ENCODE assay signal across 11 cellular contexts in the genomic region with DNA sequence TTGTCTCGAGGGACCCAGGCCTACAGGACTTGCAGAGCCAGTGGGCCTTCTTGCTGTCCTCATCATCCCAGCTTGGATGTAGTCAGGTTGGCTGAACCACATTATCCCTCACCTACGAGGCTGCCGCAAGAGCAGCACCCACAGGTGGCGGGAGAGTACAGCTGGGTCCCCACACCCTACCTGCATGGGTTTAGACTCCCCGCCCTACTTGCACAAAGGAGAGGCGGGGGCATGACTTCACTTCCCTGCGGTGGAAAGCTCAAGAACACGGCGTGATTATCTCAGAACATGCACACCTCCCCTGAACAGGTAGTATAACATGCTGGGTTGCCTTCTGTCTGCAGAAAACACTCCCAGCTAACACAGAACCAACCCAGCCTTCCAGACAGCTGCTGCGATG. TPM values are rescaled to one million over a fixed set of nuclear protein-coding genes. Genes with fewer than 3 reads are reported as not detected.
DNase-seq lines count a peak whose midpoint lies in the region; ATAC-seq, FAIRE-seq and TF ChIP-seq lines count a peak whose summit lies in the region.
"Had no signal": no experiment of that assay in that cellular context is flagged by ENCODE, and none has a peak within 500 bp of the region (broad histone marks: within the 10 kb centered on the region; RNA-seq: fewer than 3 reads in every experiment).

No MANE protein-coding gene starts in this region.

- TF ChIP-seq CTCF in K562 (IDR thresholded peaks at IDR 0.05 in 2 of 3, conservative IDR thresholded peaks at IDR 0.05 in 1 of 3; ENCODE audit: insufficient read depth in 2 of 3, low read depth in 1 of 3, low read length in 3 of 3) (no peak), stomach (IDR thresholded peaks at IDR 0.05) (peak in 2 of 7 experiments; percentile 10 to 64)

- intact Hi-C loops in K562 (cut with micrococcal nuclease) = no loop called here
- intact Hi-C loops in left colon (cut with DNase I, micrococcal nuclease) = no loop called here
- intact Hi-C loops in stomach (cut with DNase I; ENCODE audit: low total_unique reads) = no loop called here

- H3K36me3 ChIP-seq in K562 (ENCODE audit: control insufficient read depth, insufficient read depth, low read length) (peaks cover 34% of the 10 kb centered on the region; the same call in 2 of the 3 replicates), stomach (peaks cover 4 to 40% (median 28%) of the 10 kb centered on the region in 4 donors)

- peaks cover 3% of the 10 kb centered on the region for H3K9me1 ChIP-seq in K562 (ENCODE audit: control insufficient read depth, insufficient read depth, low read length)

- WGBS in K562 (ENCODE audit: insufficient coverage, low coverage, missing lambda C conversion rate) = 91% methylated on average over 10 of the region's 10 CpGs
- 22 to 71% (median 32%) methylated on average over 8 to 10 of the region's 10 CpGs for WGBS in stomach, 5 donors

- H3K79me2 ChIP-seq in K562 (ENCODE audit: control insufficient read depth, insufficient read depth, low read length) = peaks cover 88% of the 10 kb centered on the region

- no peak overlapping the region for H3K27ac ChIP-seq in K562 (ENCODE audit: extremely low read depth, low read depth, low read length)
- H3K27ac ChIP-seq in stomach = peak overlapping the region; percentile 14 to 27 (median 22)
- H3K27ac ChIP-seq: thyroid gland had no signal

- POLR2A ChIA-PET in K562 (lab: Yijun Ruan, JAX) = interaction anchor here (0.7 to 1.1 kb wide), 2 partner anchors 9 to 11 kb away, joined by 3 read pairs; no protein-coding TSS in a partner anchor

- TF ChIP-seq POLR2A in K562 (conservative IDR thresholded peaks at IDR 0.05) (no peak), stomach (IDR thresholded peaks at IDR 0.05) (no peak)

- TF ChIP-seq RAD21 in K562 (CRISPR knock-in tag; conservative IDR thresholded peaks at IDR 0.05 in 1 of 2, IDR thresholded peaks at IDR 0.05 in 1 of 2) = no peak

- no peak overlapping the region for H2AFZ ChIP-seq in K562 (ENCODE audit: low read depth, low read length)

- FAIRE-seq in K562 (lab: Jason Lieb, UNC) = no peak

- H3K4me2 ChIP-seq in K562 (ENCODE audit: insufficient read depth, low read length) = no peak overlapping the region

- H3K4me3 ChIP-seq in K562 = no peak overlapping the region
- H3K4me3 ChIP-seq in stomach = no peak overlapping the region
- H3K4me3 ChIP-seq: thyroid gland had no signal

- ATAC-seq in K562 (no peak), left colon (peak; percentile 81), GM19035 (IDR thresholded peaks at IDR 0.05; ENCODE audit: unreplicated experiment) (no peak)

- in situ Hi-C loops in K562 (cut with MboI) = no loop called here

- CTCF ChIA-PET in K562 (lab: Yijun Ruan, JAX; ENCODE audit: low intra/inter-chr PET ratio) = no interaction called here

- no peak for TF ChIP-seq EP300 in K562 (IDR thresholded peaks at IDR 0.05; ENCODE audit: low read length)
- no peak for TF ChIP-seq EP300 in stomach (IDR thresholded peaks at IDR 0.05)

- H3K27me3 ChIP-seq in K562 (ENCODE audit: control insufficient read depth in 2 of 2, insufficient read depth in 2 of 2, low read length in 2 of 2) = no peaks in the 10 kb centered on the region
- no peaks in the 10 kb centered on the region for H3K27me3 ChIP-seq in stomach
- H3K27me3 ChIP-seq: thyroid gland had no signal

- H3K4me1 ChIP-seq in K562 (replicated peaks in 1 of 2; ENCODE audit: control insufficient read depth in 2 of 2, insufficient read depth in 2 of 2, low read length in 2 of 2) (no peaks in the 10 kb centered on the region), stomach (peaks cover 34 to 73% (median 50%) of the 10 kb centered on the region in 4 donors)

- no peak overlapping the region for H3K9ac ChIP-seq in K562 (ENCODE audit: insufficient read depth in 1 of 2, low read depth in 2 of 2, low read length in 2 of 2)

- peak; percentile 17 for DNase-seq in activated effector memory CD4-positive, alpha-beta T cell treated with anti-CD3 and anti-CD28 coated beads, Interleukin-2, amount 50 U/mL, for 16 hours
- DNase-seq in activated effector memory CD4-positive, alpha-beta T cell treated with Interleukin-2 at 50 U/mL for 16 hours = no peak
- no peak for DNase-seq in K562 (ENCODE audit: extremely low read depth in 1 of 4, low spot score in 3 of 4)
- peak; percentile 40 to 58 for DNase-seq in left colon
- peak; percentile 64 for DNase-seq in stomach
- DNase-seq in NCI-H226 = no peak
- DNase-seq in stimulated activated CD4-positive, alpha-beta T cell treated with anti-CD3 and anti-CD28 coated beads, Interleukin-1b, Interleukin-23, amount 100 ng/mL, for 48 hours = no peak
- DNase-seq: activated T-cell treated with anti-CD3 and anti-CD28 coated beads, Interleukin-2, amount 50 U/mL, for 24 hours; NCI-H446; thyroid gland had no signal

- H3K9me3 ChIP-seq in K562 (replicated peaks; ENCODE audit: control insufficient read depth, insufficient read depth, low read depth, low read length) (no peaks in the 10 kb centered on the region), stomach (no peaks in the 10 kb centered on the region)
- H3K9me3 ChIP-seq: thyroid gland had no signal

- H4K20me1 ChIP-seq in K562 (replicated peaks; ENCODE audit: control insufficient read depth, insufficient read depth, low read length) = peaks cover 29% of the 10 kb centered on the region; the same call in 1 of the 2 replicates

- BruUV-seq in K562 (replicated peaks; lab: Mats Ljungman, UMichigan) = no TSS peak

TF ChIP-seq in K562, 482 proteins besides CTCF, POLR2A, EP300 and RAD21:
- TF ChIP-seq ZNF239 (CRISPR knock-in tag; IDR thresholded peaks at IDR 0.05) = no peak
- TF ChIP-seq RBBP5 (IDR thresholded peaks at IDR 0.05; ENCODE audit: borderline replicate concordance, insufficient read depth, low read length, poor library complexity, severe bottlenecking) = no peak
- TF ChIP-seq, protein P1, sequence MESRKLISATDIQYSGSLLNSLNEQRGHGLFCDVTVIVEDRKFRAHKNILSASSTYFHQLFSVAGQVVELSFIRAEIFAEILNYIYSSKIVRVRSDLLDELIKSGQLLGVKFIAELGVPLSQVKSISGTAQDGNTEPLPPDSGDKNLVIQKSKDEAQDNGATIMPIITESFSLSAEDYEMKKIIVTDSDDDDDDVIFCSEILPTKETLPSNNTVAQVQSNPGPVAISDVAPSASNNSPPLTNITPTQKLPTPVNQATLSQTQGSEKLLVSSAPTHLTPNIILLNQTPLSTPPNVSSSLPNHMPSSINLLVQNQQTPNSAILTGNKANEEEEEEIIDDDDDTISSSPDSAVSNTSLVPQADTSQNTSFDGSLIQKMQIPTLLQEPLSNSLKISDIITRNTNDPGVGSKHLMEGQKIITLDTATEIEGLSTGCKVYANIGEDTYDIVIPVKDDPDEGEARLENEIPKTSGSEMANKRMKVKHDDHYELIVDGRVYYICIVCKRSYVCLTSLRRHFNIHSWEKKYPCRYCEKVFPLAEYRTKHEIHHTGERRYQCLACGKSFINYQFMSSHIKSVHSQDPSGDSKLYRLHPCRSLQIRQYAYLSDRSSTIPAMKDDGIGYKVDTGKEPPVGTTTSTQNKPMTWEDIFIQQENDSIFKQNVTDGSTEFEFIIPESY (CRISPR knock-in tag; IDR thresholded peaks at IDR 0.05) = peak; percentile 86
- no peak for TF ChIP-seq MAFF (IDR thresholded peaks at IDR 0.05; ENCODE audit: low read length)

RNA-seq across cellular contexts. Expression of gene CTBP2, which starts 57.5 kb away (rescaled TPM):
- 15.3 and 51.2 TPM in 2 replicates for total RNA-seq in K562 (2011; cell fraction: chromatin; rRNA removed; ENCODE audit: low replicate concordance)
- total RNA-seq in K562 (2011; cell fraction: nucleolus; rRNA removed) = 15.2 and 21.3 TPM in 2 replicates
- 17.3 and 22.5 TPM in 2 replicates for total RNA-seq in K562 (2011; cell fraction: nucleoplasm; rRNA removed)
- 6.0 and 7.2 TPM in 2 replicates for total RNA-seq in K562 (2014; rRNA removed)
- total RNA-seq in K562 (2014; rRNA removed; fragmentation: Illumina TruSeq; extraction: Trizol) = 8.0 and 8.3 TPM in 2 replicates
- total RNA-seq in K562 (2015; rRNA removed; fragmentation: Illumina TruSeq; extraction: Trizol) = 6.9 and 7.2 TPM in 2 replicates
- 6.5 and 8.8 TPM in 2 replicates for total RNA-seq in K562 (2021)
- 1.3 and 1.8 TPM in 2 replicates for polyA plus RNA-seq in K562 (2011; rRNA removed)
- polyA plus RNA-seq in K562 (2011; cell fraction: cytosol; rRNA removed) = 0.41 and 1.2 TPM in 2 replicates
- polyA plus RNA-seq in K562 (2011; cell fraction: nucleus; rRNA removed) = 1.1 and 1.4 TPM in 2 replicates
- 2.5 and 2.7 TPM in 2 replicates for polyA plus RNA-seq in K562 (2012)
- 2.0 and 3.2 TPM in 2 replicates for polyA plus RNA-seq in K562 (2014; fragmentation: Illumina TruSeq; extraction: Trizol)
- polyA plus RNA-seq in K562 (2014; fragmentation: Nextera tagmentation; extraction: Ambion mirVana) = 1 to 10 TPM; 1.5 to 1.9 TPM
- polyA plus RNA-seq in K562 (2014; rRNA removed) = 5.1 and 5.6 TPM in 2 replicates
- 14.4 and 22.5 TPM in 2 replicates for polyA minus RNA-seq in K562 (2011; rRNA and poly(A)+ RNA removed)
- 9.6 and 12.3 TPM in 2 replicates for polyA minus RNA-seq in K562 (2011; cell fraction: cytosol; rRNA and poly(A)+ RNA removed)
- polyA minus RNA-seq in K562 (2011; cell fraction: nucleus; rRNA and poly(A)+ RNA removed) = 11.4 and 17.2 TPM in 2 replicates
- total RNA-seq in left colon = 100 to 1,000 TPM; 107 to 142 TPM
- 100 to 1,000 TPM in 2 of 5 donors, 10 to 100 TPM in 3; 58.6 to 169 (median 80.5) TPM for total RNA-seq in stomach
- polyA plus RNA-seq in stomach = 10 to 100 TPM; 21.3 to 41.2 (median 34.6) TPM

Comparison
In these comparisons a context has a peak if more than half of its experiments do, and no peak if none do; other contexts are left out.
1. DNase-seq: peak in activated effector memory CD4-positive, alpha-beta T cell treated with anti-CD3 and anti-CD28 coated beads, Interleukin-2, amount 50 U/mL, for 16 hours (single experiment), left colon (2 of 2) and stomach (single experiment); none in activated effector memory CD4-positive, alpha-beta T cell treated with Interleukin-2 at 50 U/mL for 16 hours (single experiment), K562 (0 of 4), NCI-H226 (single experiment) and stimulated activated CD4-positive, alpha-beta T cell treated with anti-CD3 and anti-CD28 coated beads, Interleukin-1b, Interleukin-23, amount 100 ng/mL, for 48 hours (single experiment).